In genomic region chr11:78205691-78206090, GRCh38 we compare ENCODE assay signal across 24 cellular contexts.
"Had no signal": no experiment of that assay in that cellular context is flagged by ENCODE, and none has a peak within 500 bp of the region (broad histone marks: within the 10 kb centered on the region; RNA-seq: fewer than 3 reads in every experiment).

No MANE protein-coding gene starts in this region.

- H3K27me3 ChIP-seq: colonic mucosa, esophagus muscularis mucosa, heart right ventricle, left lung, right atrium auricular region, sigmoid colon, testis, transverse colon, upper lobe of right lung, uterus had no signal

- H3K36me3 ChIP-seq: colonic mucosa, prostate gland, uterus had no signal

- H3K9me3 Mint-ChIP-seq: dendritic cell treated with granulocyte-macrophage colony-stimulating factor and Interleukin-4, amounts not matched to agents 40 ng/mL and 50 ng/mL, for 4 days; nephron progenitor cell; stimulated activated memory B cell treated with anti-CD40 and anti-IgM and Interleukin-4, amounts not matched to agents 10 μg/mL and 1 μg/mL and 100 μg/mL, for 72 hours had no signal

- DNase-seq: colonic mucosa; effector CD8-positive, alpha-beta T cell; foreskin melanocyte; glutamatergic neuron; heart right ventricle; hippocampal formation; left cardiac atrium; left lung; lower lobe of right lung; nephron progenitor cell; nucleus accumbens; stimulated activated CD4-positive, alpha-beta T cell treated with anti-CD3 and anti-CD28 coated beads, Interleukin-4, amount 100 ng/mL, for 4 hours; stimulated activated naive CD8-positive, alpha-beta T cell treated with anti-CD3 and anti-CD28 coated beads, Interleukin-15, Interleukin-2, amounts not matched to agents 100 U/mL and 50 U/mL, for 24 hours; substantia nigra; testis; transverse colon; uterus had no signal

- ATAC-seq: heart right ventricle; left cardiac atrium; left lung; lower lobe of right lung; stimulated activated memory B cell treated with anti-CD40 and anti-IgM and Interleukin-4, amounts not matched to agents 10 μg/mL and 1 μg/mL and 100 μg/mL, for 72 hours; stimulated activated naive CD8-positive, alpha-beta T cell treated with anti-CD3 and anti-CD28 coated beads, Interleukin-15, Interleukin-2, amounts not matched to agents 100 U/mL and 50 U/mL, for 24 hours; upper lobe of right lung had no signal

- H3K4me3 ChIP-seq: colonic mucosa, esophagus muscularis mucosa, heart right ventricle, left lung, lower lobe of right lung, prostate gland, right atrium auricular region, sigmoid colon, testis, transverse colon, upper lobe of right lung, uterus had no signal

- H3K4me1 ChIP-seq: colonic mucosa, esophagus muscularis mucosa, lower lobe of right lung, prostate gland, sigmoid colon, testis, uterus had no signal

- H3K27me3 Mint-ChIP-seq: dendritic cell treated with granulocyte-macrophage colony-stimulating factor and Interleukin-4, amounts not matched to agents 40 ng/mL and 50 ng/mL, for 4 days; stimulated activated memory B cell treated with anti-CD40 and anti-IgM and Interleukin-4, amounts not matched to agents 10 μg/mL and 1 μg/mL and 100 μg/mL, for 72 hours had no signal

- H3K4me3 Mint-ChIP-seq: dendritic cell treated with granulocyte-macrophage colony-stimulating factor and Interleukin-4, amounts not matched to agents 40 ng/mL and 50 ng/mL, for 4 days; nephron progenitor cell; stimulated activated memory B cell treated with anti-CD40 and anti-IgM and Interleukin-4, amounts not matched to agents 10 μg/mL and 1 μg/mL and 100 μg/mL, for 72 hours had no signal

- H3K9me3 ChIP-seq: colonic mucosa, esophagus muscularis mucosa, heart right ventricle, left lung, lower lobe of right lung, prostate gland, right atrium auricular region, sigmoid colon, testis, transverse colon, upper lobe of right lung, uterus had no signal

- H3K27ac ChIP-seq: colonic mucosa, esophagus muscularis mucosa, heart right ventricle, left lung, lower lobe of right lung, prostate gland, right atrium auricular region, sigmoid colon, testis, transverse colon, upper lobe of right lung, uterus had no signal

- H3K27ac Mint-ChIP-seq: dendritic cell treated with granulocyte-macrophage colony-stimulating factor and Interleukin-4, amounts not matched to agents 40 ng/mL and 50 ng/mL, for 4 days; stimulated activated memory B cell treated with anti-CD40 and anti-IgM and Interleukin-4, amounts not matched to agents 10 μg/mL and 1 μg/mL and 100 μg/mL, for 72 hours had no signal
